8 cellular contexts compared by ENCODE assay signal in the genomic region with DNA sequence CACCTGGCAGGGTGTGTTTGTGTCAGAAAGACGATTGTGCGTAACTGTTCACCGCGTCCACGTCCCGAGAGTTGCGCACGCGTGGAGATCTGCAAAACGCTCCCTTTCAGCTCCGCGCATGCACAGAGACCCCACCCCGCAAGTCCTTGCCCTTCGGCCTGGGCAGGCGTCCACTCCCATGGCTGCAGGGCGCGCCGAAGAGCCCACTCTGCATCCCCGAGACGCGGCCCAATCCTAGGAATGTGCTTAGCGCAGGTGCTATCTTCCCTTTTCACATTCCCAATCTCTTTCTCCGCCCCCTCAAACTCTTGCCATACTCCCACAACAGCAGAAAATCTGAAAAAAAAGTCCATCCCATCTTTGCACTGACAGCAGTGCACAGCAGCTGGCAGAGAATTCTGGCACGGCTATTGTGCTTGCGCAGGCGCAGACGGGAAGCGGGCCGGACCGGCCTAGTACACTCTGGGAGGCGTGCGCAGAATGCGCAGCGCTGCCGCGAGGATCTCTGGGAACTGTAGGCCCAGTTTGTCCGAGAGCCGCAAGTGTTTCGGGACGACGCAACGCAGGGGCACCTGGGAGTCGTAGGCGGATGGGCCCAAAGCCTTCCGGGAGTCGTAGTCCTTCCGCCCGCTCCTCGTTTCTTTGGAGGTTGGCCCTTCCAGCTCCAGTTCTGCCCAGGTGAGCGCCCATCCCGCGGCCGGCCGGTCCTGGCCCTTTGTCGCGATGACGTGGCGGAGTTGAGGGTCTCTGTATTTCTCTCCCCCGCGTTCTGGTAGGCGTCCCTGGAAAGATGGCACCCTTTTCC. TPM values are rescaled to one million over a fixed set of nuclear protein-coding genes. Genes with fewer than 3 reads are reported as not detected.
A peak's percentile ranks its signal among the peaks of the same experiment; 100 is the strongest.
DNase-seq lines count a peak whose midpoint lies in the region; ATAC-seq and TF ChIP-seq lines count a peak whose summit lies in the region.

No MANE protein-coding gene starts in this region.

- H3K9me3 ChIP-seq in left ventricle myocardium inferior (replicated peaks) (no peaks in the 10 kb centered on the region), upper lobe of right lung (no peaks in the 10 kb centered on the region)

- peak; percentile 98 for DNase-seq in GM13976 (ENCODE audit: low spot score)
- peak; percentile 98 for DNase-seq in NCI-H146 (lab: John Stamatoyannopoulos, UW)
- peak; percentile 98 for DNase-seq in left ventricle myocardium inferior
- DNase-seq in posterior vena cava (ENCODE audit: low spot score), result peak; percentile 100
- DNase-seq in upper lobe of right lung, result peak; percentile 99

- H3K9me3 Mint-ChIP-seq in T-helper 1 cell treated with Interleukin-12 subunit alpha and Interleukin-12 subunit beta and Interleukin-4 antibody, amounts not matched to agents 30 μg/mL and 1 μg/mL, for 36 hours, result peaks cover 8% of the 10 kb centered on the region

- peak overlapping the region; percentile 75 for H3K27ac Mint-ChIP-seq in T-helper 1 cell treated with Interleukin-12 subunit alpha and Interleukin-12 subunit beta and Interleukin-4 antibody, amounts not matched to agents 30 μg/mL and 1 μg/mL, for 36 hours

- H3K4me1 Mint-ChIP-seq in T-helper 1 cell treated with Interleukin-12 subunit alpha and Interleukin-12 subunit beta and Interleukin-4 antibody, amounts not matched to agents 30 μg/mL and 1 μg/mL, for 36 hours (ENCODE audit: low read depth), result peaks cover 14% of the 10 kb centered on the region

- peak overlapping the region; percentile 91 for H3K27ac ChIP-seq in angular gyrus (ENCODE audit: low read depth, low read length)
- peak overlapping the region; percentile 77 for H3K27ac ChIP-seq in left ventricle myocardium inferior (replicated peaks)
- peak overlapping the region; percentile 56 for H3K27ac ChIP-seq in upper lobe of right lung

- peaks cover 9% of the 10 kb centered on the region for H3K36me3 Mint-ChIP-seq in T-helper 1 cell treated with Interleukin-12 subunit alpha and Interleukin-12 subunit beta and Interleukin-4 antibody, amounts not matched to agents 30 μg/mL and 1 μg/mL, for 36 hours (ENCODE audit: low read depth)

- H3K4me1 ChIP-seq in left ventricle myocardium inferior (peaks cover 22% of the 10 kb centered on the region), upper lobe of right lung (peaks cover 13% of the 10 kb centered on the region)

- H3K4me3 ChIP-seq in left ventricle myocardium inferior, result peak overlapping the region; percentile 78
- peak overlapping the region; percentile 75 for H3K4me3 ChIP-seq in upper lobe of right lung

- peak overlapping the region; percentile 93 for H3K4me3 Mint-ChIP-seq in T-helper 1 cell treated with Interleukin-12 subunit alpha and Interleukin-12 subunit beta and Interleukin-4 antibody, amounts not matched to agents 30 μg/mL and 1 μg/mL, for 36 hours

- H3K36me3 ChIP-seq in left ventricle myocardium inferior (no peaks in the 10 kb centered on the region), upper lobe of right lung (no peaks in the 10 kb centered on the region)

- ATAC-seq in HG02852 (IDR thresholded peaks at IDR 0.05; ENCODE audit: unreplicated experiment) (peak; percentile 93), upper lobe of right lung (peak; percentile 99)

- intact Hi-C loops in left ventricle myocardium inferior (cut with micrococcal nuclease) (no loop called here), posterior vena cava (cut with DNase I) (no loop called here), upper lobe of right lung (cut with DNase I) (no loop called here)

- in situ Hi-C loops in GM13976 (cut with MboI; ENCODE audit: low sequenced_read_pairs, unreplicated experiment), result no loop called here

- H3K27me3 Mint-ChIP-seq in T-helper 1 cell treated with Interleukin-12 subunit alpha and Interleukin-12 subunit beta and Interleukin-4 antibody, amounts not matched to agents 30 μg/mL and 1 μg/mL, for 36 hours (ENCODE audit: low read depth), result no peaks in the 10 kb centered on the region

- H3K27me3 ChIP-seq in left ventricle myocardium inferior (ENCODE audit: low read depth) (peaks cover 23% of the 10 kb centered on the region), upper lobe of right lung (peaks cover 10% of the 10 kb centered on the region)

- no peak for TF ChIP-seq CTCF in GM13976 (IDR thresholded peaks at IDR 0.05; ENCODE audit: borderline replicate concordance, control extremely low read depth, extremely low read depth, insufficient read depth, missing control alignments)
- TF ChIP-seq CTCF in left ventricle myocardium inferior (IDR thresholded peaks at IDR 0.05; ENCODE audit: borderline replicate concordance), result no peak
- no peak for TF ChIP-seq CTCF in upper lobe of right lung (IDR thresholded peaks at IDR 0.05)

RNA-seq across cellular contexts. Expression of a gene that starts 23.1 kb away (rescaled TPM):
- total RNA-seq in left ventricle myocardium inferior, result 7.3 TPM
- 1 to 10 TPM; 8.0 to 9.2 TPM for total RNA-seq in posterior vena cava
- 13.8 TPM for total RNA-seq in upper lobe of right lung

RNA-seq across cellular contexts. Expression of a gene that starts 36.0 kb away (rescaled TPM):
- total RNA-seq in left ventricle myocardium inferior, result not detected
- not detected for total RNA-seq in posterior vena cava
- total RNA-seq in upper lobe of right lung, result 0.90 TPM

RNA-seq across cellular contexts. Expression of a gene that starts 52.5 kb away (rescaled TPM):
- total RNA-seq in left ventricle myocardium inferior, result 0.33 TPM
- total RNA-seq in posterior vena cava, result 10 to 100 TPM in 1 of 2 donors, 1 to 10 TPM in 1; 4.8 to 10.3 TPM
- total RNA-seq in upper lobe of right lung, result 11.8 TPM

Comparison
In these comparisons a context has a peak if more than half of its experiments do, and no peak if none do; other contexts are left out.
1. Peak in every context shown above with its lines: DNase-seq, ATAC-seq, H3K4me3 ChIP-seq and H3K27ac ChIP-seq.